13 cellular contexts compared by ENCODE assay signal in the genomic region with DNA sequence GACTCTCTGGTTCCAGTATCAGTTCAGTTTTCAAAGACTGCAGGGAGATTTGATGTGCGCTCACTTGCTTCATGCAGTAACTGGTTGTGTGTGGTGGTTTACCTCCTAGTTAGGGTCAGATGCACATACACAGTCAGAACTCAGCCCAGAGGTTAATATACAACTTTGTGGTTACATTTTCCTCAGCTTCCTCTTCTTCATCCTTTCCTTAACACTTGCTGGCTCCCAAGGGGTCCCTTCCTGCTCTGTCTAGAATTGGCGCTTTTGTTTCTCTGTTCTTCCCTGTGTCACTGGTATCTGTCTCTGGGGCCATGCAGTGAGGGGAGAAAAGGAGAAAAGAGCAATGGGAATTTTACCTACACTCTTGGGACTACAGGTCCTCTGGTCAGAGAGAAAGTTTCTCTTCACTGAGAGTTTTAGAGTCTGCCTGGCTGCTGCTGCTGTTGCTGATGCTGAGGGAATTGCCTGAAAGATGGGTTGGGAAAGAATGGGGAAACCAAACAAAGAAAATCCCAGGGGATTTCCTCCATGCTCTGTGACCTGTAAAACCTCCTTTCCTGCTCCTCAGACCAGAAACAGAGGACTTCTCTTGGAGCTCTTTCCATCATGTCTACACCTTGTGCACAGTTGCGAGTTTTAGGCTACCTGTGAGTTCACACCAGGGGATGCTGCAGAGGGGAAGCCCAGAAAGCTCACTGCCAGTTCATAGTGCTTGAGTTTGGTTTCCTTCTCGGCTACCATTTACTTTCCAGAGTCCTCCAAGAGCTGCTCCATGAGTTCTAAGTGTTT.
DNase-seq lines count a peak whose midpoint lies in the region; ATAC-seq and TF ChIP-seq lines count a peak whose summit lies in the region.
"Had no signal": no experiment of that assay in that cellular context is flagged by ENCODE, and none has a peak within 500 bp of the region (broad histone marks: within the 10 kb centered on the region; RNA-seq: fewer than 3 reads in every experiment).

No MANE protein-coding gene starts in this region.

- peak; percentile 1 for DNase-seq in NCI-H69 (lab: John Stamatoyannopoulos, UW)
- no peak for DNase-seq in T-helper 2 cell treated with Interferon-gamma antibody and Interleukin-4, amounts not matched to agents 5 μg/mL and 100 μg/mL, for 36 hours (ENCODE audit: low spot score)
- DNase-seq in body of pancreas: no peak
- DNase-seq in COLO829 (ENCODE audit: low spot score): no peak
- no peak for DNase-seq in activated CD4-positive, alpha-beta memory T cell treated with anti-CD3 and anti-CD28 coated beads for 36 hours
- DNase-seq: GOT3, kidney glomerular epithelial cell, retina had no signal

- no peak overlapping the region for H3K27ac ChIP-seq in body of pancreas
- H3K27ac ChIP-seq: C4-2B had no signal

- intact Hi-C loops in body of pancreas (cut with DNase I): no loop called here
- intact Hi-C loops in activated CD4-positive, alpha-beta memory T cell treated with anti-CD3 and anti-CD28 coated beads for 36 hours (cut with micrococcal nuclease): no loop called here

- no peaks in the 10 kb centered on the region for H3K4me1 ChIP-seq in body of pancreas

- ATAC-seq in GM18499 (IDR thresholded peaks at IDR 0.05; ENCODE audit: insufficient read depth, unreplicated experiment) (peak; percentile 75), GM19463 (IDR thresholded peaks at IDR 0.05; ENCODE audit: unreplicated experiment) (peak; percentile 94), HG02981 (IDR thresholded peaks at IDR 0.05; ENCODE audit: unreplicated experiment) (peak; percentile 86), body of pancreas (no peak)
- ATAC-seq: Panc1 had no signal

- H3K27me3 Mint-ChIP-seq in T-helper 2 cell treated with Interferon-gamma antibody and Interleukin-4, amounts not matched to agents 5 μg/mL and 100 μg/mL, for 36 hours (ENCODE audit: low read depth): peaks cover 21% of the 10 kb centered on the region
- peaks cover 22% of the 10 kb centered on the region for H3K27me3 Mint-ChIP-seq in activated CD4-positive, alpha-beta memory T cell treated with anti-CD3 and anti-CD28 coated beads for 36 hours

- no peaks in the 10 kb centered on the region for H3K4me1 Mint-ChIP-seq in T-helper 2 cell treated with Interferon-gamma antibody and Interleukin-4, amounts not matched to agents 5 μg/mL and 100 μg/mL, for 36 hours (ENCODE audit: low read depth)
- no peaks in the 10 kb centered on the region for H3K4me1 Mint-ChIP-seq in activated CD4-positive, alpha-beta memory T cell treated with anti-CD3 and anti-CD28 coated beads for 36 hours (ENCODE audit: low read depth)

- no peaks in the 10 kb centered on the region for H3K9me3 Mint-ChIP-seq in T-helper 2 cell treated with Interferon-gamma antibody and Interleukin-4, amounts not matched to agents 5 μg/mL and 100 μg/mL, for 36 hours
- no peaks in the 10 kb centered on the region for H3K9me3 Mint-ChIP-seq in activated CD4-positive, alpha-beta memory T cell treated with anti-CD3 and anti-CD28 coated beads for 36 hours

- no peaks in the 10 kb centered on the region for H3K9me3 ChIP-seq in body of pancreas

- 75 to 79% methylated on average over 4 of the region's 4 CpGs for WGBS in body of pancreas, 2 donors

- no peak overlapping the region for H3K4me3 Mint-ChIP-seq in T-helper 2 cell treated with Interferon-gamma antibody and Interleukin-4, amounts not matched to agents 5 μg/mL and 100 μg/mL, for 36 hours
- no peak overlapping the region for H3K4me3 Mint-ChIP-seq in activated CD4-positive, alpha-beta memory T cell treated with anti-CD3 and anti-CD28 coated beads for 36 hours

- H3K36me3 ChIP-seq in body of pancreas (replicated peaks in 1 of 2; ENCODE audit: insufficient read depth in 1 of 2, low read depth in 2 of 2): no peaks in the 10 kb centered on the region

- H3K27ac Mint-ChIP-seq in T-helper 2 cell treated with Interferon-gamma antibody and Interleukin-4, amounts not matched to agents 5 μg/mL and 100 μg/mL, for 36 hours: no peak overlapping the region
- no peak overlapping the region for H3K27ac Mint-ChIP-seq in activated CD4-positive, alpha-beta memory T cell treated with anti-CD3 and anti-CD28 coated beads for 36 hours

- no peaks in the 10 kb centered on the region for H3K27me3 ChIP-seq in body of pancreas

- H3K36me3 Mint-ChIP-seq in T-helper 2 cell treated with Interferon-gamma antibody and Interleukin-4, amounts not matched to agents 5 μg/mL and 100 μg/mL, for 36 hours (ENCODE audit: low read depth): no peaks in the 10 kb centered on the region
- H3K36me3 Mint-ChIP-seq in activated CD4-positive, alpha-beta memory T cell treated with anti-CD3 and anti-CD28 coated beads for 36 hours: no peaks in the 10 kb centered on the region

- CTCF ChIA-PET in activated CD4-positive, alpha-beta memory T cell treated with anti-CD3 and anti-CD28 coated beads for 36 hours (lab: Charles Lee): no interaction called here

- TF ChIP-seq CTCF in body of pancreas (IDR thresholded peaks at IDR 0.05): no peak

- no peak for TF ChIP-seq POLR2A in body of pancreas (IDR thresholded peaks at IDR 0.05)

- H3K4me3 ChIP-seq in body of pancreas: no peak overlapping the region

- POLR2A ChIA-PET in activated CD4-positive, alpha-beta memory T cell treated with anti-CD3 and anti-CD28 coated beads for 36 hours (lab: Charles Lee): no interaction called here
